Comparison of ENCODE assay signal across 8 cellular contexts in the genomic region with DNA sequence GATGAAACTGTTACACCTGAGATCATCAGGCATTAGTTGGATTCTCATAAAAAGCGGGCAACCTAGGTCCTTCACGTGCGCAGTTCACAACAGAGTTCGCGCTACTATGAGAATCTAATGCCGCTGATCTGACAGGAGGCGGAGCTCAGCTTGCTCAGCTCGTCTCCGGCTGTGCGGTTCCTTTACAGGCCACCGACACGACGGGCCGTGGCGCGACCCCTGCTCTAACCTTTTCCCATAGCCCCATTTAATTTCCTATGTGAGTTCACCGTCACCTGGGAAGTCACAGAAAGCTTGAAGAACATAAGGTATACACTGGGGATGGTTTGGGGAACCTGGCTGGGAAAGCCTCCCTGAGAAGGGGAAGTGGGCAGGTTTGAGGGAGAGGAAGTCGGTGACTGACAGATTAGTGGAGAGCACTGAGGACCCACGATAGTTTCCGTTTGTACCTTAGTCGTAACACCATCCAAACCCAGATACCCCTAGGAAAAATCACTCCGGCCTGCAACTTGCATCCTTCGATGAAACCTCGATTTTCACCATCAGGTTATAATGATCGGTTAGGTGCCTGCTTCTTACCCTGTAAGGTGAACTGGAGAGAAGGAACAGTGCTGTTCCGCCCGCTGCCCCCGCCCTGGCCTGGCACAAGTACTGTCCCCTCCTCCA. TPM values are rescaled to one million over a fixed set of nuclear protein-coding genes. Genes with fewer than 3 reads are reported as not detected.
DNase-seq lines count a peak whose midpoint lies in the region; ATAC-seq and TF ChIP-seq lines count a peak whose summit lies in the region.

No MANE protein-coding gene starts in this region.

- H3F3A ChIP-seq in GM23248 (ENCODE audit: insufficient read depth) (peaks cover 20% of the 10 kb centered on the region; the same call in 1 of the 2 replicates), PC-9 (ENCODE audit: insufficient read depth, low read depth) (peaks cover 19% of the 10 kb centered on the region)

- CTCF ChIA-PET in PC-9 (lab: Charles Lee) = interaction anchor here (0.7 to 1.9 kb wide), 3 partner anchors 19 to 97 kb away, joined by 3 to 7 read pairs (median 4); no protein-coding TSS in a partner anchor

- H3K4me2 ChIP-seq in GM23248 (ENCODE audit: unreplicated experiment) (peak overlapping the region; percentile 85), PC-9 (peak overlapping the region; percentile 74)

- no peak for ATAC-seq in left ventricle myocardium superior

- no TSS peak for BruUV-seq in PC-9 (replicated peaks; lab: Mats Ljungman, UMichigan)

- H3K9ac ChIP-seq in GM23248 (peak overlapping the region; percentile 89), skeletal muscle tissue (ENCODE audit: low read depth in 1 of 3, low read length in 3 of 3) (peak overlapping the region; percentile 79 to 97 (median 92))

- TF ChIP-seq CTCF in PC-9 (conservative IDR thresholded peaks at IDR 0.05) = no peak

- H3K4me1 ChIP-seq in GM23248 (ENCODE audit: insufficient read depth) = peaks cover 12% of the 10 kb centered on the region
- peaks cover 16% of the 10 kb centered on the region for H3K4me1 ChIP-seq in PC-9 (replicated peaks; ENCODE audit: insufficient read depth)
- H3K4me1 ChIP-seq in skeletal muscle tissue (ENCODE audit: control insufficient read depth in 3 of 3, insufficient read depth in 3 of 3, low read length in 3 of 3) = peaks cover 30 to 37% (median 30%) of the 10 kb centered on the region in 3 donors

- peaks cover 15% of the 10 kb centered on the region for H3K79me2 ChIP-seq in GM23248 (ENCODE audit: insufficient read depth)
- H3K79me2 ChIP-seq in PC-9 (ENCODE audit: low read depth) = 0 out of 2 replicates have a peak, but pooled peaks cover 7% of the 10 kb centered on the region

- DNase-seq in CD1c-positive myeloid dendritic cell (ENCODE audit: extremely low spot score) = peak; percentile 80
- no peak for DNase-seq in GM23248
- DNase-seq in PC-9 = no peak
- DNase-seq in activated gamma-delta T cell (lab: John Stamatoyannopoulos, UW) = peak; percentile 17
- DNase-seq in left ventricle myocardium superior = peak; percentile 41
- no peak for DNase-seq in NCI-H187 (lab: John Stamatoyannopoulos, UW)
- DNase-seq in DMS53 treated with DMSO at 0.1 percent for 48 hours (lab: John Stamatoyannopoulos, UW; ENCODE audit: unreplicated experiment) = no peak

- intact Hi-C loops in PC-9 (cut with micrococcal nuclease; ENCODE audit: unreplicated experiment) (loop anchor here (1.0 to 10.0 kb wide), 3 partner anchors 97 to 881 kb away; a partner anchor contains a TSS), left ventricle myocardium superior (cut with micrococcal nuclease) (loop anchor here (5.0 kb wide), 1 partner anchor 178 kb away; a partner anchor contains a TSS)

- H3K9me3 ChIP-seq in GM23248 (ENCODE audit: low read depth) (no peaks in the 10 kb centered on the region), PC-9 (ENCODE audit: insufficient read depth, low read depth) (no peaks in the 10 kb centered on the region), skeletal muscle tissue (ENCODE audit: control insufficient read depth in 3 of 3, low read length in 3 of 3) (no peaks in the 10 kb centered on the region)

- peak overlapping the region; percentile 87 for H3K4me3 ChIP-seq in GM23248
- peak overlapping the region; percentile 59 for H3K4me3 ChIP-seq in PC-9
- peak overlapping the region; percentile 63 to 81 (median 68) for H3K4me3 ChIP-seq in skeletal muscle tissue (ENCODE audit: low read length in 3 of 3)

- peak overlapping the region; percentile 93 for H2AFZ ChIP-seq in GM23248
- H2AFZ ChIP-seq in PC-9 = peak overlapping the region; percentile 88

- in situ Hi-C loops in GM23248 (cut with MboI) = no loop called here

- H3K27ac ChIP-seq in GM23248 (peak overlapping the region; percentile 68), PC-9 (no peak overlapping the region), skeletal muscle tissue (ENCODE audit: low read depth, low read length) (peak overlapping the region; percentile 79)

- H3K9me2 ChIP-seq in GM23248 (ENCODE audit: insufficient read depth) (no peaks in the 10 kb centered on the region), PC-9 (ENCODE audit: insufficient read depth) (no peaks in the 10 kb centered on the region)

- 56% methylated on average over 28 of the region's 28 CpGs for WGBS in GM23248 (ENCODE audit: low coverage in 1 of 2, low lambda C conversion rate in 2 of 2, missing lambda C conversion rate in 2 of 2), 2 experiments

- H3K36me3 ChIP-seq in GM23248 (ENCODE audit: low read depth) = no peaks in the 10 kb centered on the region
- no peaks in the 10 kb centered on the region for H3K36me3 ChIP-seq in PC-9 (ENCODE audit: low read depth)
- H3K36me3 ChIP-seq in skeletal muscle tissue (ENCODE audit: control insufficient read depth in 3 of 3, insufficient read depth in 3 of 3, low read length in 3 of 3) = peaks cover 2 to 5% (median 3%) of the 10 kb centered on the region in 3 donors

- H4K20me1 ChIP-seq in GM23248 (ENCODE audit: insufficient read depth) (no peaks in the 10 kb centered on the region), PC-9 (ENCODE audit: insufficient read depth) (no peaks in the 10 kb centered on the region)

- H3K27me3 ChIP-seq in GM23248 (replicated peaks; ENCODE audit: insufficient read depth) (no peaks in the 10 kb centered on the region), PC-9 (ENCODE audit: insufficient read depth, low read depth) (no peaks in the 10 kb centered on the region), skeletal muscle tissue (ENCODE audit: control insufficient read depth in 3 of 3, insufficient read depth in 3 of 3, low read length in 3 of 3) (peaks cover 0 to 11% (median 8%) of the 10 kb centered on the region in 3 donors)

- POLR2A ChIA-PET in PC-9 (lab: Charles Lee; ENCODE audit: unreplicated experiment) = interaction anchor here (0.7 kb wide), 2 partner anchors 152 to 154 kb away, joined by 4 to 5 read pairs; no protein-coding TSS in a partner anchor

RNA-seq across cellular contexts. Expression of a gene that starts 2.8 kb away (rescaled TPM):
- 63.4 and 72.0 TPM in 2 replicates for total RNA-seq in GM23248 (2014; rRNA removed; shearing (Covaris generic))
- polyA plus RNA-seq in GM23248 (2016; fragmentation: Nextera tagmentation; extraction: Ambion mirVana) = 46.6 and 49.7 TPM in 2 replicates
- 53.4 and 67.3 TPM in 2 replicates for total RNA-seq in PC-9 (2021)
- 39.4 TPM for total RNA-seq in left ventricle myocardium superior
- 35.5 TPM for total RNA-seq in skeletal muscle tissue

RNA-seq across cellular contexts. Expression of a gene that starts 11.9 kb away (rescaled TPM):
- total RNA-seq in GM23248 (2014; rRNA removed; shearing (Covaris generic)) = not detected in 2 replicates
- not detected in 2 replicates for polyA plus RNA-seq in GM23248 (2016; fragmentation: Nextera tagmentation; extraction: Ambion mirVana)
- total RNA-seq in PC-9 (2021) (not detected in 2 replicates), left ventricle myocardium superior (not detected), skeletal muscle tissue (not detected)

RNA-seq across cellular contexts. Expression of a gene that starts 24.8 kb away (rescaled TPM):
- total RNA-seq in GM23248 (2014; rRNA removed; shearing (Covaris generic)) = 39.6 and 48.9 TPM in 2 replicates
- polyA plus RNA-seq in GM23248 (2016; fragmentation: Nextera tagmentation; extraction: Ambion mirVana) = 47.8 and 52.4 TPM in 2 replicates
- total RNA-seq in PC-9 (2021) (67.2 and 82.5 TPM in 2 replicates), left ventricle myocardium superior (42.5 TPM), skeletal muscle tissue (50.1 TPM)

RNA-seq across cellular contexts. Expression of a gene that starts 28.9 kb away (rescaled TPM):
- 380 and 393 TPM in 2 replicates for total RNA-seq in GM23248 (2014; rRNA removed; shearing (Covaris generic))
- 609 and 625 TPM in 2 replicates for polyA plus RNA-seq in GM23248 (2016; fragmentation: Nextera tagmentation; extraction: Ambion mirVana)
- total RNA-seq in PC-9 (2021) = 291 and 303 TPM in 2 replicates
- 374 TPM for total RNA-seq in left ventricle myocardium superior
- 686 TPM for total RNA-seq in skeletal muscle tissue

RNA-seq across cellular contexts. Expression of a gene that starts 55.7 kb away (rescaled TPM):
- total RNA-seq in GM23248 (2014; rRNA removed; shearing (Covaris generic)) = 30.3 and 37.8 TPM in 2 replicates
- 3.6 and 3.8 TPM in 2 replicates for polyA plus RNA-seq in GM23248 (2016; fragmentation: Nextera tagmentation; extraction: Ambion mirVana)
- total RNA-seq in PC-9 (2021) (72.9 and 118 TPM in 2 replicates), left ventricle myocardium superior (30.1 TPM), skeletal muscle tissue (30.3 TPM)

Comparison
In these comparisons a context has a peak if more than half of its experiments do, and no peak if none do; other contexts are left out.
1. DNase-seq: peak in CD1c-positive myeloid dendritic cell (single experiment), activated gamma-delta T cell (single experiment) and left ventricle myocardium superior (single experiment); none in GM23248 (single experiment), PC-9 (0 of 2), NCI-H187 (0 of 2) and DMS53 treated with DMSO at 0.1 percent for 48 hours (single experiment).
2. Peak in every context shown above with its lines, with median percentiles within 50 percentile points of each other: H3K4me3 ChIP-seq.